In the genomic region with DNA sequence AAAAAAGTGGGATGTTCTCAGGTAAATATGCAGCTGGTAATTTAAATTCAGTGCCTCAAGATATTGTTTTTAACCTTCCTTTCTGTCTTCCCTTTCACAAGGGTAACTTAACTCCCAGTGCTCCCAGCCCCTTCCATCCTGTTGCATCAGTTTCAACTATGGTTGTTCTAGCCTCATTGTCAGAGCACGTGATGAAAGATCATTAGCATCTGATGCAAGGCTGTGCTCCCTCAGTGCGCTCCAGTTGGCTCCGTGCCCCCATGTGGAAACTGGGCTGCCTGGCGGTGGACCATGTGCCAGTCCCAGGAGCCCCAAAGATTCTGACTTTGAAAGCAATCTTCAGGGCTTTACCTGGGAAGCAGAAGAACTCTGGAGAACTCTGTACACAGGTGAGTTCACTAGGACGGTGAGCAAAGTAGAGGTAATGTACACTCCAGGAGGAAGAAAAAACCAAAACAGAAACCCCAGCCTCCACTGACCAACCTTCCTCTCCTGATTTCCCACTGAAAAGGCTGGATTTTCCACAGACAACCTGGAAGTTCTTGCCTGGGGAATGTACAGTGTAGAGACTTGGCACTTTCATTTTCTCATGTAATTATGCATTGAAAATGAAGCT, we compare ENCODE assay signal across 1 cellular context.
A peak's percentile ranks its signal among the peaks of the same experiment; 100 is the strongest.
TF ChIP-seq lines count a peak whose summit lies in the region.

No MANE protein-coding gene starts in this region.

TF ChIP-seq in HEK293, 187 proteins besides CTCF, POLR2A, EP300 and RAD21 (continued from another document):
- TF ChIP-seq, protein P1, sequence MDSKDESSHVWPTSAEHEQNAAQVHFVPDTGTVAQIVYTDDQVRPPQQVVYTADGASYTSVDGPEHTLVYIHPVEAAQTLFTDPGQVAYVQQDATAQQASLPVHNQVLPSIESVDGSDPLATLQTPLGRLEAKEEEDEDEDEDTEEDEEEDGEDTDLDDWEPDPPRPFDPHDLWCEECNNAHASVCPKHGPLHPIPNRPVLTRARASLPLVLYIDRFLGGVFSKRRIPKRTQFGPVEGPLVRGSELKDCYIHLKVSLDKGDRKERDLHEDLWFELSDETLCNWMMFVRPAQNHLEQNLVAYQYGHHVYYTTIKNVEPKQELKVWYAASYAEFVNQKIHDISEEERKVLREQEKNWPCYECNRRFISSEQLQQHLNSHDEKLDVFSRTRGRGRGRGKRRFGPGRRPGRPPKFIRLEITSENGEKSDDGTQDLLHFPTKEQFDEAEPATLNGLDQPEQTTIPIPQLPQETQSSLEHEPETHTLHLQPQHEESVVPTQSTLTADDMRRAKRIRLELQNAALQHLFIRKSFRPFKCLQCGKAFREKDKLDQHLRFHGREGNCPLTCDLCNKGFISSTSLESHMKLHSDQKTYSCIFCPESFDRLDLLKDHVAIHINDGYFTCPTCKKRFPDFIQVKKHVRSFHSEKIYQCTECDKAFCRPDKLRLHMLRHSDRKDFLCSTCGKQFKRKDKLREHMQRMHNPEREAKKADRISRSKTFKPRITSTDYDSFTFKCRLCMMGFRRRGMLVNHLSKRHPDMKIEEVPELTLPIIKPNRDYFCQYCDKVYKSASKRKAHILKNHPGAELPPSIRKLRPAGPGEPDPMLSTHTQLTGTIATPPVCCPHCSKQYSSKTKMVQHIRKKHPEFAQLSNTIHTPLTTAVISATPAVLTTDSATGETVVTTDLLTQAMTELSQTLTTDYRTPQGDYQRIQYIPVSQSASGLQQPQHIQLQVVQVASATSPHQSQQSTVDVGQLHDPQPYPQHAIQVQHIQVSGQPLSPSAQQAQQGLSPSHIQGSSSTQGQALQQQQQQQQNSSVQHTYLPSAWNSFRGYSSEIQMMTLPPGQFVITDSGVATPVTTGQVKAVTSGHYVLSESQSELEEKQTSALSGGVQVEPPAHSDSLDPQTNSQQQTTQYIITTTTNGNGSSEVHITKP (tag by site-specific recombination; IDR thresholded peaks at IDR 0.05): peak; percentile 36; the same call in 1 of the 2 replicates
- TF ChIP-seq, protein P2, sequence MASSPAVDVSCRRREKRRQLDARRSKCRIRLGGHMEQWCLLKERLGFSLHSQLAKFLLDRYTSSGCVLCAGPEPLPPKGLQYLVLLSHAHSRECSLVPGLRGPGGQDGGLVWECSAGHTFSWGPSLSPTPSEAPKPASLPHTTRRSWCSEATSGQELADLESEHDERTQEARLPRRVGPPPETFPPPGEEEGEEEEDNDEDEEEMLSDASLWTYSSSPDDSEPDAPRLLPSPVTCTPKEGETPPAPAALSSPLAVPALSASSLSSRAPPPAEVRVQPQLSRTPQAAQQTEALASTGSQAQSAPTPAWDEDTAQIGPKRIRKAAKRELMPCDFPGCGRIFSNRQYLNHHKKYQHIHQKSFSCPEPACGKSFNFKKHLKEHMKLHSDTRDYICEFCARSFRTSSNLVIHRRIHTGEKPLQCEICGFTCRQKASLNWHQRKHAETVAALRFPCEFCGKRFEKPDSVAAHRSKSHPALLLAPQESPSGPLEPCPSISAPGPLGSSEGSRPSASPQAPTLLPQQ (tag by site-specific recombination; IDR thresholded peaks at IDR 0.05): peak; percentile 79; the same call in 1 of the 2 replicates
